Comparison of ENCODE assay signal across 17 cellular contexts in the genomic region with DNA sequence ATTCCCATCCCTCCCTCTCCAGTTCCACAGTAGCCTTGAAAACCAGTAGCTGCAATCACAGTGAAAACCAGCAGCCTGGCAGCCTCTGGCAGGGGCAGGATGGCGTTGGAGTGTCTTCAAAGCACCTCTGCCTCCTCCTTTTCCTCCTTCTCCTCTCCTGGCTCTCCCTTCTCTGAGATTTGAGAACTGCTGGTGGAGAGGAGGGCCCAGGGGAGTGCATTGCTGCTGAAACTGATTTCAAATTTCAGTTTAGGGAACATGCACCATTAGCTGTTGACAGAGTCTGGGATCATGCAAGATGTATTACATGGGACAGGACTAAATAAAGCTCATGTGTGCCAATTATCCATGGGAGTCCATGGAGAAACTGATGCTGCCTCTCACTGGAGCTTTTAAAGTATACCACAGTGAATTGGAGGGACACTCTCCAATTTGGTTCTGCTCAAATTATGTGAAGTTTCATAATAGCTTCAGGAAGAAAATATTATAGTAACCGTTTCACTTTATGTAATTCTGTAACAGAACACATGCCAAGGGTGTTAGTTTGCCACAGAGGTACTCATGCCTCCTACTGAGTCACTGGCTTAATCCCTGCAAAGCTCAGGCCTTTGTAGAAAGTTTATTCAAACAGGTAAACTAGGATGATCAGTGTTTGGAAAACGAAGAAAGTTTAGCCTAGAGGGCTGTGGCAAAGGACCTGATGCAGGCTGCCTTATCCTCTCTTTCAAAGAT.
DNase-seq lines count a peak whose midpoint lies in the region; ATAC-seq and TF ChIP-seq lines count a peak whose summit lies in the region.
"Had no signal": no experiment of that assay in that cellular context is flagged by ENCODE, and none has a peak within 500 bp of the region (broad histone marks: within the 10 kb centered on the region; RNA-seq: fewer than 3 reads in every experiment).

No MANE protein-coding gene starts in this region.

- no peak for DNase-seq in GM23338 (ENCODE audit: low spot score)
- peak in 5 of 7 donors; percentile 27 to 43 (median 37) for DNase-seq in adrenal gland
- DNase-seq in foreskin keratinocyte = peak; percentile 50 to 74
- DNase-seq in activated CD4-positive, alpha-beta T cell treated with anti-CD3 and anti-CD28 coated beads, Interleukin-2, amount 50 U/mL, for 48 hours = no peak
- DNase-seq in PC-9 = no peak
- no peak for DNase-seq in SHP77 (lab: John Stamatoyannopoulos, UW)
- no peak for DNase-seq in inferior parietal cortex (ENCODE audit: extremely low spot score)
- DNase-seq: activated CD4-positive, CD25-positive, alpha-beta regulatory T cell treated with anti-CD3 and anti-CD28 coated beads, Interleukin-2, amount 50 U/mL, for 72 hours; activated T-cell treated with anti-CD3 and anti-CD28 coated beads, Interleukin-2, amount 50 U/mL, for 1 hour; effector memory CD4-positive, alpha-beta T cell; NCI-H2029; T-cell had no signal

- H3K36me3 ChIP-seq in GM23338 (ENCODE audit: insufficient read depth) = no peaks in the 10 kb centered on the region
- H3K36me3 ChIP-seq in adrenal gland (replicated peaks in 1 of 2) = no peaks in the 10 kb centered on the region
- no peaks in the 10 kb centered on the region for H3K36me3 ChIP-seq in skeletal muscle satellite cell (ENCODE audit: insufficient read depth, low read length)
- peaks cover 4% of the 10 kb centered on the region; the same call in 1 of the 2 replicates for H3K36me3 ChIP-seq in PC-9 (ENCODE audit: low read depth)
- H3K36me3 ChIP-seq: neural progenitor cell had no signal

- H3K4me2 ChIP-seq in GM23338 (no peak overlapping the region), skeletal muscle satellite cell (ENCODE audit: low read length) (peak overlapping the region; percentile 52), PC-9 (no peak overlapping the region)
- H3K4me2 ChIP-seq: hepatocyte, neural progenitor cell had no signal

- intact Hi-C loops in adrenal gland (cut with DNase I) (no loop called here), PC-9 (cut with micrococcal nuclease; ENCODE audit: unreplicated experiment) (no loop called here)

- H3K27me3 Mint-ChIP-seq in GM23338 (ENCODE audit: insufficient read depth, low read depth, poor library complexity) = peaks cover 2% of the 10 kb centered on the region

- no peak overlapping the region for H3K4me3 Mint-ChIP-seq in GM23338
- H3K4me3 Mint-ChIP-seq: neural progenitor cell, T-cell had no signal

- H3K4me1 ChIP-seq in GM23338 (ENCODE audit: insufficient read depth) = no peaks in the 10 kb centered on the region
- H3K4me1 ChIP-seq in adrenal gland (replicated peaks in 1 of 2) = peaks cover 14 to 26% of the 10 kb centered on the region in 2 donors
- peaks cover 20% of the 10 kb centered on the region for H3K4me1 ChIP-seq in foreskin keratinocyte
- peaks cover 31% of the 10 kb centered on the region for H3K4me1 ChIP-seq in skeletal muscle satellite cell (ENCODE audit: control insufficient read depth, insufficient read depth, low read length)
- H3K4me1 ChIP-seq in PC-9 (replicated peaks; ENCODE audit: insufficient read depth) = no peaks in the 10 kb centered on the region

- no TSS peak for BruUV-seq in PC-9 (replicated peaks; lab: Mats Ljungman, UMichigan)

- H3K4me1 Mint-ChIP-seq in GM23338 = no peaks in the 10 kb centered on the region

- TF ChIP-seq CTCF in GM23338 (conservative IDR thresholded peaks at IDR 0.05; ENCODE audit: low read depth in 2 of 2) (no peak), adrenal gland (IDR thresholded peaks at IDR 0.05) (no peak), foreskin keratinocyte (conservative IDR thresholded peaks at IDR 0.05) (no peak), PC-9 (conservative IDR thresholded peaks at IDR 0.05) (no peak)

- H3K4me3 ChIP-seq in GM23338 = no peak overlapping the region
- H3K4me3 ChIP-seq in adrenal gland = no peak overlapping the region
- H3K4me3 ChIP-seq in skeletal muscle satellite cell (ENCODE audit: low read length) = no peak overlapping the region
- no peak overlapping the region for H3K4me3 ChIP-seq in PC-9
- H3K4me3 ChIP-seq: hepatocyte, lung, neural progenitor cell had no signal

- no peaks in the 10 kb centered on the region for H3K9me3 ChIP-seq in adrenal gland (replicated peaks in 1 of 3)
- H3K9me3 ChIP-seq in skeletal muscle satellite cell (replicated peaks; ENCODE audit: low read length) = no peaks in the 10 kb centered on the region
- no peaks in the 10 kb centered on the region for H3K9me3 ChIP-seq in PC-9 (ENCODE audit: insufficient read depth, low read depth)

- H3F3A ChIP-seq in GM23338 (replicated peaks; ENCODE audit: low read depth) (no peaks in the 10 kb centered on the region), PC-9 (ENCODE audit: insufficient read depth, low read depth) (0 out of 2 replicates have a peak, but pooled peaks cover 5% of the 10 kb centered on the region)

- no peaks in the 10 kb centered on the region for H3K9me3 Mint-ChIP-seq in GM23338
- H3K9me3 Mint-ChIP-seq: neural progenitor cell, T-cell had no signal

- H3K9me2 ChIP-seq in GM23338 (ENCODE audit: insufficient read depth) = no peaks in the 10 kb centered on the region
- H3K9me2 ChIP-seq in PC-9 (ENCODE audit: insufficient read depth) = no peaks in the 10 kb centered on the region

- H3K79me2 ChIP-seq in GM23338 (replicated peaks; ENCODE audit: insufficient read depth) (no peaks in the 10 kb centered on the region; the same call in 1 of the 2 replicates), PC-9 (ENCODE audit: low read depth) (peaks cover 11% of the 10 kb centered on the region; the same call in 1 of the 2 replicates)

- CTCF ChIA-PET in PC-9 (lab: Charles Lee) = no interaction called here

- H2AFZ ChIP-seq in GM23338 (no peak overlapping the region), PC-9 (no peak overlapping the region)
- H2AFZ ChIP-seq: hepatocyte, neural progenitor cell had no signal

- H3K9ac ChIP-seq in skeletal muscle satellite cell (ENCODE audit: low read depth, low read length) = no peak overlapping the region
- H3K9ac ChIP-seq: neural progenitor cell had no signal

- peaks cover 5% of the 10 kb centered on the region; the same call in 2 of the 3 replicates for H3K36me3 Mint-ChIP-seq in GM23338 (ENCODE audit: low read depth)
- H3K36me3 Mint-ChIP-seq: T-cell had no signal

- no peak for TF ChIP-seq POLR2A in adrenal gland (IDR thresholded peaks at IDR 0.05)

- 36 to 45% (median 41%) methylated on average over 3 of the region's 3 CpGs for WGBS in adrenal gland, 4 donors

- H3K27me3 ChIP-seq in GM23338 (ENCODE audit: insufficient read depth) (no peaks in the 10 kb centered on the region), adrenal gland (no peaks in the 10 kb centered on the region), foreskin keratinocyte (no peaks in the 10 kb centered on the region), skeletal muscle satellite cell (ENCODE audit: control insufficient read depth, insufficient read depth, low read length) (no peaks in the 10 kb centered on the region), PC-9 (ENCODE audit: insufficient read depth, low read depth) (no peaks in the 10 kb centered on the region)
- H3K27me3 ChIP-seq: hepatocyte, neural progenitor cell had no signal

- peak; percentile 49 for ATAC-seq in GM23338
- peak; percentile 88 for ATAC-seq in foreskin keratinocyte
- ATAC-seq: T-cell had no signal

- H3K27ac ChIP-seq in GM23338 (ENCODE audit: low read depth) (peak overlapping the region; percentile 35; the same call in 1 of the 2 replicates), adrenal gland (peak overlapping the region in 3 of 5 donors; percentile 50 to 70 (median 62)), foreskin keratinocyte (no peak overlapping the region), PC-9 (no peak overlapping the region)
- H3K27ac ChIP-seq: C4-2B, hepatocyte, neural progenitor cell had no signal

- no peak overlapping the region for H3K27ac Mint-ChIP-seq in GM23338
- H3K27ac Mint-ChIP-seq: neural progenitor cell, T-cell had no signal

- H4K20me1 ChIP-seq in GM23338 (replicated peaks; ENCODE audit: insufficient read depth) (peaks cover 3% of the 10 kb centered on the region; the same call in 1 of the 2 replicates), PC-9 (ENCODE audit: insufficient read depth) (no peaks in the 10 kb centered on the region)

- POLR2A ChIA-PET in PC-9 (lab: Charles Lee; ENCODE audit: unreplicated experiment) = no interaction called here

Comparison
In these comparisons a context has a peak if more than half of its experiments do, and no peak if none do; other contexts are left out.
1. DNase-seq: peak in adrenal gland (5 of 7) and foreskin keratinocyte (2 of 2); none in GM23338 (single experiment), activated CD4-positive, alpha-beta T cell treated with anti-CD3 and anti-CD28 coated beads, Interleukin-2, amount 50 U/mL, for 48 hours (0 of 2), PC-9 (0 of 2), SHP77 (0 of 2) and inferior parietal cortex (single experiment).
2. H3K27ac ChIP-seq: peak in GM23338 (single experiment) and adrenal gland (3 of 5); none in foreskin keratinocyte (single experiment) and PC-9 (single experiment).